Comparison of ENCODE assay signal across 9 cellular contexts in genomic region chr1:161389158-161389557, GRCh38. TPM values are rescaled to one million over a fixed set of nuclear protein-coding genes. Genes with fewer than 3 reads are reported as not detected.
DNase-seq lines count a peak whose midpoint lies in the region; ATAC-seq, FAIRE-seq and TF ChIP-seq lines count a peak whose summit lies in the region.
"Not testable (repeated sequence)": the region's sequence is repeated elsewhere in the genome, so short reads cannot be mapped to it uniquely, and the experiment has no call there.
"Had no signal": no experiment of that assay in that cellular context is flagged by ENCODE, and none has a peak within 500 bp of the region (broad histone marks: within the 10 kb centered on the region; RNA-seq: fewer than 3 reads in every experiment).

No MANE protein-coding gene starts in this region.

- CTCF ChIA-PET in Panc1 (lab: Charles Lee) = interaction anchor here (1.4 kb wide), 1 partner anchor 51 kb away, joined by 4 read pairs; no protein-coding TSS in a partner anchor

- in situ Hi-C loops in Panc1 (cut with HindIII; ENCODE audit: low pct_unique_long_range_greater_than_20kb, low sequenced_read_pairs) = loop anchor here (25.0 kb wide), 1 partner anchor 177 kb away; the partner anchor contains the start of genes APOA2, FCER1G and NDUFS2

- H3K4me1 Mint-ChIP-seq in activated T-helper 2 cell treated with anti-CD3 and anti-CD28 coated beads, Interferon-gamma antibody, Interleukin-2, Interleukin-4, amounts not matched to agents 10 μg/mL and 5 μg/mL and 100 μg/mL, durations not matched to agents 14 hours and 24 hours and 36 hours (ENCODE audit: low read depth) = peaks cover 41% of the 10 kb centered on the region

- not testable (repeated sequence) for H3K27me3 ChIP-seq in Panc1 (ENCODE audit: control insufficient read depth, insufficient read depth, low read length); heart right ventricle; muscle layer of duodenum (ENCODE audit: low read depth, low read length); skeletal muscle tissue (ENCODE audit: control insufficient read depth in 3 of 3, insufficient read depth in 3 of 3, low read length in 3 of 3)

- 76 to 78% methylated on average over 16 of the region's 16 CpGs for WGBS in heart right ventricle, 2 donors

- peak overlapping the region; percentile 88 for H3K27ac ChIP-seq in Panc1 (ENCODE audit: low read length)
- peak overlapping the region; percentile 90 to 99 for H3K27ac ChIP-seq in coronary artery
- H3K27ac ChIP-seq in heart right ventricle = peak overlapping the region; percentile 68 to 99 (median 92)
- peak overlapping the region; percentile 97 for H3K27ac ChIP-seq in muscle layer of duodenum (ENCODE audit: low read length)
- peak overlapping the region; percentile 98 for H3K27ac ChIP-seq in skeletal muscle tissue (ENCODE audit: low read depth, low read length)

- intact Hi-C loops in Panc1 (cut with micrococcal nuclease; ENCODE audit: unreplicated experiment); activated T-helper 2 cell treated with anti-CD3 and anti-CD28 coated beads, Interferon-gamma antibody, Interleukin-2, Interleukin-4, amounts not matched to agents 10 μg/mL and 5 μg/mL and 100 μg/mL, durations not matched to agents 14 hours and 24 hours and 36 hours (cut with micrococcal nuclease): not testable (repeated sequence)
- intact Hi-C loops in heart right ventricle (cut with DNase I) = loop anchor here in 5 of 10 donors (5.0 to 10.0 kb wide), 3 partner anchors 164 to 197 kb away; partner anchors contain the start of genes ADAMTS4 (in 4 of the 5), APOA2 (in 1 of the 5) and TOMM40L (in 1 of the 5)

- peak overlapping the region; percentile 86 for H3K4me3 Mint-ChIP-seq in activated T-helper 2 cell treated with anti-CD3 and anti-CD28 coated beads, Interferon-gamma antibody, Interleukin-2, Interleukin-4, amounts not matched to agents 10 μg/mL and 5 μg/mL and 100 μg/mL, durations not matched to agents 14 hours and 24 hours and 36 hours (ENCODE audit: low read depth)

- not testable (repeated sequence) for H3K36me3 Mint-ChIP-seq in activated T-helper 2 cell treated with anti-CD3 and anti-CD28 coated beads, Interferon-gamma antibody, Interleukin-2, Interleukin-4, amounts not matched to agents 10 μg/mL and 5 μg/mL and 100 μg/mL, durations not matched to agents 14 hours and 24 hours and 36 hours (ENCODE audit: low read depth)

- TF ChIP-seq CTCF in Panc1 (IDR thresholded peaks at IDR 0.05); coronary artery (IDR thresholded peaks at IDR 0.05); heart right ventricle (IDR thresholded peaks at IDR 0.05): not testable (repeated sequence)

- H3K4me1 ChIP-seq in Panc1 (ENCODE audit: control insufficient read depth, insufficient read depth, low read length) (peaks cover 26% of the 10 kb centered on the region), heart right ventricle (peaks cover 0 to 33% (median 9%) of the 10 kb centered on the region in 9 donors), skeletal muscle tissue (ENCODE audit: control insufficient read depth in 3 of 3, insufficient read depth in 3 of 3, low read length in 3 of 3) (peaks cover 0 to 12% (median 5%) of the 10 kb centered on the region in 3 donors)
- not testable (repeated sequence) for H3K4me1 ChIP-seq in muscle layer of duodenum (ENCODE audit: control insufficient read depth in 1 of 2, insufficient read depth in 2 of 2, low read length in 2 of 2)

- BruUV-seq in Panc1 (replicated peaks; lab: Mats Ljungman, UMichigan) = not testable (repeated sequence)

- FAIRE-seq in GM19239 (lab: Jason Lieb, UNC) = peak; percentile 26

- H3K9me3 Mint-ChIP-seq in activated T-helper 2 cell treated with anti-CD3 and anti-CD28 coated beads, Interferon-gamma antibody, Interleukin-2, Interleukin-4, amounts not matched to agents 10 μg/mL and 5 μg/mL and 100 μg/mL, durations not matched to agents 14 hours and 24 hours and 36 hours = not testable (repeated sequence)

- peak overlapping the region; percentile 88 to 91 (median 89) for H3K9ac ChIP-seq in skeletal muscle tissue (ENCODE audit: low read depth in 1 of 3, low read length in 3 of 3)

- H3K27me3 Mint-ChIP-seq in activated T-helper 2 cell treated with anti-CD3 and anti-CD28 coated beads, Interferon-gamma antibody, Interleukin-2, Interleukin-4, amounts not matched to agents 10 μg/mL and 5 μg/mL and 100 μg/mL, durations not matched to agents 14 hours and 24 hours and 36 hours (ENCODE audit: low read depth) = not testable (repeated sequence)

- not testable (repeated sequence) for ATAC-seq in Panc1, heart right ventricle

- POLR2A ChIA-PET in Panc1 (lab: Charles Lee) = interaction anchor here (0.7 to 1.6 kb wide), 3 partner anchors 11 to 198 kb away, joined by 4 read pairs; no protein-coding TSS in a partner anchor

- not testable (repeated sequence) for H3K36me3 ChIP-seq in Panc1 (ENCODE audit: control insufficient read depth, insufficient read depth, low read length); heart right ventricle; muscle layer of duodenum (ENCODE audit: control insufficient read depth in 1 of 2, insufficient read depth in 2 of 2, low read length in 2 of 2); skeletal muscle tissue (ENCODE audit: control insufficient read depth in 3 of 3, insufficient read depth in 3 of 3, low read length in 3 of 3)

- H3K4me3 ChIP-seq in Panc1 (ENCODE audit: low read depth in 2 of 2, low read length in 2 of 2) (peak overlapping the region; percentile 65), coronary artery (peak overlapping the region; percentile 86), heart right ventricle (peak overlapping the region in 9 of 10 donors; percentile 24 to 77 (median 57)), muscle layer of duodenum (ENCODE audit: low read depth in 1 of 2, low read length in 2 of 2) (peak overlapping the region in 1 of 2 donors; percentile 75), skeletal muscle tissue (ENCODE audit: low read length in 3 of 3) (peak overlapping the region; percentile 82 to 96 (median 82))

- H3K9me3 ChIP-seq in Panc1 (ENCODE audit: control insufficient read depth, insufficient read depth, low read depth, low read length); heart right ventricle; muscle layer of duodenum (ENCODE audit: control insufficient read depth in 1 of 2, low read length in 2 of 2); skeletal muscle tissue (ENCODE audit: control insufficient read depth in 3 of 3, low read length in 3 of 3): not testable (repeated sequence)

- H3K27ac Mint-ChIP-seq in activated T-helper 2 cell treated with anti-CD3 and anti-CD28 coated beads, Interferon-gamma antibody, Interleukin-2, Interleukin-4, amounts not matched to agents 10 μg/mL and 5 μg/mL and 100 μg/mL, durations not matched to agents 14 hours and 24 hours and 36 hours = peak overlapping the region; percentile 92

- not testable (repeated sequence) for DNase-seq in GM19239 (ENCODE audit: insufficient read length, low spot score); Panc1 (ENCODE audit: low read depth, low spot score); activated T-helper 2 cell treated with anti-CD3 and anti-CD28 coated beads, Interferon-gamma antibody, Interleukin-2, Interleukin-4, amounts not matched to agents 10 μg/mL and 5 μg/mL and 100 μg/mL, durations not matched to agents 14 hours and 24 hours and 36 hours (ENCODE audit: low spot score); coronary artery (ENCODE audit: low spot score); heart right ventricle

RNA-seq across cellular contexts. Expression of gene CFAP126, which starts 21.5 kb away (rescaled TPM):
- total RNA-seq in Panc1 (2021; ENCODE audit: unreplicated experiment) = not detected
- polyA plus RNA-seq in Panc1 (2012; ENCODE audit: insufficient read length) = 1.1 TPM
- total RNA-seq in activated T-helper 2 cell treated with anti-CD3 and anti-CD28 coated beads, Interferon-gamma antibody, Interleukin-2, Interleukin-4, amounts not matched to agents 10 μg/mL and 5 μg/mL and 100 μg/mL, durations not matched to agents 14 hours and 24 hours and 36 hours = not detected in 2 replicates
- not detected for total RNA-seq in heart right ventricle
- not detected for polyA plus RNA-seq in heart right ventricle
- total RNA-seq in skeletal muscle tissue = not detected
- total RNA-seq: Daoy, mucosa of gallbladder had no signal
